Comparison of ENCODE assay signal across 23 cellular contexts in the genomic region with DNA sequence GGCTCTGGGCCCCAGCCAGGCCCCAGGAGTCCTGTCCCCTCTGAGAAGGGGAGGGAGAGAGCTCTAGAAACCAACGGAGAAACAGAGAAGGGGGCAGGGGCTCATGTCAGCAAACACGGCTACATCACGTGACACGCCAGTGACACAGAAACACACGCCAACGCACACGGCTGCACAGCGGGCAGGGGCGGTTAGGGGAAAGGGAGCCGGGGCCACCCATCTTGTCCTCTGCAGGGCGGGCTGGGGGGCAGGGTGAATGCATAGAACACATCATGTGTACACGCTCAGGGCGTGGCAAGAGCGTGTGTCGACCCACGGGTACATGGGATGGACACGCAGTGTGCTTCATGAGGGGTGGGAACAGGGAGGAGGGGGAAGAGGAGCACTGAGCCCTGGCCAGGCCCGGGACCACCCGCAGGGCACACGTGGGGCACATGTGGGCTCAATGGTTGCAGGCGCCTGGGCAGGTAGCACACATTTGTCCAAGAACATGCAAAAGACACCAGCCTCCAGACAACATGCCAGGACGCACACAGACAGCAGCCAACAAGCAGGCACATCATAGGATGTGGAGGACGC.
"Had no signal": no experiment of that assay in that cellular context is flagged by ENCODE, and none has a peak within 500 bp of the region (broad histone marks: within the 10 kb centered on the region; RNA-seq: fewer than 3 reads in every experiment).

No MANE protein-coding gene starts in this region.

- H3K4me3 ChIP-seq: ascending aorta, MG63, Peyer's patch had no signal

- ATAC-seq: activated CD8-positive, alpha-beta T cell treated with anti-CD3 and anti-CD28 coated beads, Interleukin-2, amount 10 ng/mL, durations not matched to agents 7 days and 5 days; activated naive CD4-positive, alpha-beta T cell treated with anti-CD3 and anti-CD28 coated beads, Interleukin-2, amount 50 U/mL, for 72 hours; activated naive CD8-positive, alpha-beta T cell treated with anti-CD3 and anti-CD28 coated beads, Interleukin-2, amount 50 U/mL, for 24 hours; WTC11 had no signal

- H3K27ac ChIP-seq: ascending aorta, Peyer's patch had no signal

- H3K9me3 ChIP-seq: ascending aorta, MG63, Peyer's patch had no signal

- H3K36me3 ChIP-seq: ascending aorta had no signal

- H3K27me3 ChIP-seq: ascending aorta, MG63, Peyer's patch had no signal

- DNase-seq: activated CD4-positive, alpha-beta T cell treated with anti-CD3 and anti-CD28 coated beads for 48 hours; activated CD4-positive, alpha-beta T cell treated with anti-CD3 and anti-CD28 coated beads, Interleukin-2, amount 50 U/mL, for 4 hours; activated CD4-positive, CD25-positive, alpha-beta regulatory T cell treated with anti-CD3 and anti-CD28 coated beads, Interleukin-2, amount 50 U/mL, for 72 hours; activated CD8-positive, alpha-beta memory T cell treated with anti-CD3 and anti-CD28 coated beads, Interleukin-2, amount 50 U/mL, for 48 hours; activated CD8-positive, alpha-beta T cell treated with anti-CD3 and anti-CD28 coated beads, Interleukin-2, amount 10 ng/mL, durations not matched to agents 7 days and 5 days; activated naive CD4-positive, alpha-beta T cell treated with Interleukin-2 at 50 U/mL for 16 hours; activated naive CD8-positive, alpha-beta T cell treated with anti-CD3 and anti-CD28 coated beads, Interleukin-2, amount 50 U/mL, for 24 hours; activated T-cell treated with anti-CD3 and anti-CD28 coated beads, Interleukin-2, amount 50 U/mL, for 1 hour; amniotic stem cell; MG63; MV-4-11; NCI-H1092 treated with DMSO at 0.1 percent for 48 hours; NCI-H1417 treated with DMSO at 0.1 percent for 48 hours; NCI-H1694 treated with DMSO at 0.1 percent for 48 hours; NCI-H2081; NCI-H510A treated with DMSO at 0.1 percent for 48 hours; NCI-H69; NK-92 treated with Interleukin-12 subunit alpha and Interleukin-12 subunit beta, amount 100 ng/mL, for 24 hours; Peyer's patch; SHP77 treated with DMSO at 0.1 percent for 48 hours had no signal
